ENCODE assay signal across 9 cellular contexts in the genomic region with DNA sequence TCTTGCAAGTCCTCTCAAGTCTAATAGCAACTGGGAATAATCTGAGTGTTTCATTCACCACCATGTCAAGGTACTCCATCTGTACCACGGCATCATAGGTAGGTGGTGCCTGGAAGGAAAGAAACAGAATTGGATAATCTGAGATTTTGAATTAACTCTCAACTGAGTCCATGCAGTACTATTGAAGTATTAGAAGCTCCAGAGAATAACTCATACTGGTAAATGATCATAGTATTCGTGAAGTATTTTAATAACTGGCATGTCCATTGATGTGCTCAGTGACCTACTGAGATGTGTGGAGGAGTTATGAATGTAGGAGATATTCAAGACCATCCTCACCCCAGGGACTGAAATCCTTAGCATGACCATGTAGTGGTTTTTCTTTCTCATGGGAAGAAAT. TPM values are rescaled to one million over a fixed set of nuclear protein-coding genes. Genes with fewer than 3 reads are reported as not detected.
"Had no signal": no experiment of that assay in that cellular context is flagged by ENCODE, and none has a peak within 500 bp of the region (broad histone marks: within the 10 kb centered on the region; RNA-seq: fewer than 3 reads in every experiment).

No MANE protein-coding gene starts in this region.

- ATAC-seq: GM12878 had no signal

- FAIRE-seq: G401.6, GM12878, GM12891, GM12892, GM18507, GM19239 had no signal

- H3K4me3 ChIP-seq: GM12878 had no signal

- DNase-seq: GDM1, GF-D8 had no signal

RNA-seq across cellular contexts. Expression of a gene that starts 27.1 kb away (rescaled TPM):
- total RNA-seq: G401 had no signal

RNA-seq across cellular contexts. Expression of a gene that starts 54.6 kb away (rescaled TPM):
- total RNA-seq: G401 had no signal
